Comparison of ENCODE assay signal across 24 cellular contexts in the genomic region with DNA sequence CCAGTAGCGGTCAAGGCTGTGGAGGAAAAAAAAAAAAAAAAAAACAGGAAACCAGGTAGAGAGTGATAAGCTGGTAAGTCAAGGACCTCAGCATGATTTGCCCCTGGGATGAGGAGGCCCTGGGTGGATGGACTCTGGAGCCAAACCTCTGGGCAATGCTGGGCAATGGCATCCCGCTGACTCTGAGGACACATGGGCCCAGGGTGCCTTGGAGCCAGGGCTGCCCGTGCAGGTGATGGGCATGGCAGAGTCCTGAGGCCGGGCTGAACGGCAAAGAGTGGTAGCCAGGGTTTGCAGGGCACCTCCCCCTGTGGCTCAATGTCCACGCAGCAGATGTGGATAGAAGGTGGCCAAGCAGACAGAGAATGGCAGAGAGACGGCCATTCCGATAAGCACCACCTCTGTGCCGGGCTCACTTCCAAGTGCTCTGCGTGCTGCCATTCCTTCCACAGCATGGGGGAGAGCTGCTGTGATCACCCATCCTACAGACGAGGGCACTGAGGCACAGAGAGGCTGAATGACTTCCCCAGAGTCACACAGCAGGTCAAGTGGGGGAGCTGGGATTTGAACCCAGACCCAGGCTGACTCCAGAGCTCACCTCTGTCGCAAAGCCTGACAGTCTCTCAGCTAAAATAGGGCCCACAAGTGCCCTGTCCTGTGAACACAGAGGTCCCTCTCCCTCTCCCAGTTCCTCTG.
DNase-seq lines count a peak whose midpoint lies in the region; ATAC-seq, FAIRE-seq and TF ChIP-seq lines count a peak whose summit lies in the region.
"Had no signal": no experiment of that assay in that cellular context is flagged by ENCODE, and none has a peak within 500 bp of the region (broad histone marks: within the 10 kb centered on the region; RNA-seq: fewer than 3 reads in every experiment).

No MANE protein-coding gene starts in this region.

- no peak overlapping the region for H3K4me3 ChIP-seq in kidney (ENCODE audit: low read length in 2 of 2)
- H3K4me3 ChIP-seq in neuronal stem cell (ENCODE audit: low read length in 2 of 2) = no peak overlapping the region
- H3K4me3 ChIP-seq: A549; BLaER1 treated with 17β-estradiol and CSF1 and Interleukin-3, amounts not matched to agents 10 nM and 100 nM; GM23338 had no signal

- H4K91ac ChIP-seq in neuronal stem cell (ENCODE audit: low read depth, low read length, poor library complexity) = no peak overlapping the region

- H3K14ac ChIP-seq in neuronal stem cell (ENCODE audit: low read length) = no peak overlapping the region

- H3K36me3 ChIP-seq in kidney (ENCODE audit: control insufficient read depth in 1 of 2, insufficient read depth in 2 of 2, low read length in 2 of 2) (no peaks in the 10 kb centered on the region), neuronal stem cell (replicated peaks in 1 of 2; ENCODE audit: control insufficient read depth in 2 of 2, insufficient read depth in 2 of 2, low read length in 2 of 2) (no peaks in the 10 kb centered on the region)
- H3K36me3 ChIP-seq: BE2C; BLaER1 treated with 17β-estradiol and CSF1 and Interleukin-3, amounts not matched to agents 10 nM and 100 nM had no signal

- H3K9ac ChIP-seq in kidney (ENCODE audit: low read length in 2 of 2) (no peak overlapping the region), neuronal stem cell (ENCODE audit: low read depth, low read length, poor library complexity) (no peak overlapping the region)
- H3K9ac ChIP-seq: BLaER1 treated with 17β-estradiol and CSF1 and Interleukin-3, amounts not matched to agents 10 nM and 100 nM had no signal

- no peaks in the 10 kb centered on the region for H3K27me3 ChIP-seq in neuronal stem cell (ENCODE audit: control insufficient read depth in 3 of 3, insufficient read depth in 3 of 3, low read depth in 1 of 3, low read length in 3 of 3)
- H3K27me3 ChIP-seq: BE2C; BLaER1 treated with 17β-estradiol and CSF1 and Interleukin-3, amounts not matched to agents 10 nM and 100 nM had no signal

- H3K4me2 ChIP-seq in neuronal stem cell (ENCODE audit: insufficient read depth, low read length, poor library complexity, severe bottlenecking) = no peak overlapping the region
- H3K4me2 ChIP-seq: A549; BLaER1 treated with 17β-estradiol and CSF1 and Interleukin-3, amounts not matched to agents 10 nM and 100 nM; GM23338 had no signal

- WGBS in neuronal stem cell (ENCODE audit: extremely low coverage in 2 of 2, insufficient read length in 2 of 2, insufficient replicate concordance in 1 of 2), 2 donors = no CpG with 5 or more reads among the region's 12 CpGs

- H3K4me3 Mint-ChIP-seq in natural killer cell treated with Interleukin-12 subunit alpha and Interleukin-12 subunit beta and Interleukin-15 and Interleukin-18, amount 100 ng/mL, for 72 hours = no peak overlapping the region
- H3K4me3 Mint-ChIP-seq in natural killer cell = no peak overlapping the region
- no peak overlapping the region for H3K4me3 Mint-ChIP-seq in activated naive CD8-positive, alpha-beta T cell treated with anti-CD3 and anti-CD28 coated beads, Interleukin-2, amount 50 U/mL, for 24 hours
- H3K4me3 Mint-ChIP-seq: CD14-positive monocyte; CD4-positive, alpha-beta T cell; CD8-positive, alpha-beta memory T cell; GM23338; H9 had no signal

- no peak for FAIRE-seq in kidney (lab: Jason Lieb, UNC)
- FAIRE-seq: A549, D721Med, GM12891, GM18507 had no signal

- no peak overlapping the region for H2AK5ac ChIP-seq in neuronal stem cell (ENCODE audit: low read depth, low read length)

- H3K27ac ChIP-seq in kidney (ENCODE audit: low read depth in 2 of 2, low read length in 2 of 2) (no peak overlapping the region), neuronal stem cell (replicated peaks; ENCODE audit: low read length) (no peak overlapping the region)
- H3K27ac ChIP-seq: A549; BLaER1 treated with 17β-estradiol and CSF1 and Interleukin-3, amounts not matched to agents 10 nM and 100 nM had no signal

- no peak for ATAC-seq in natural killer cell treated with Interleukin-12 subunit alpha and Interleukin-12 subunit beta and Interleukin-15 and Interleukin-18, amount 100 ng/mL, for 72 hours
- ATAC-seq in natural killer cell = no peak
- ATAC-seq in activated naive CD8-positive, alpha-beta T cell treated with anti-CD3 and anti-CD28 coated beads, Interleukin-2, amount 50 U/mL, for 24 hours = no peak
- ATAC-seq: A549, GM23338, HCT116 had no signal

- no peak overlapping the region for H4K8ac ChIP-seq in neuronal stem cell (ENCODE audit: low read depth, low read length)

- H3K9me3 ChIP-seq in kidney (ENCODE audit: control insufficient read depth in 1 of 2, low read length in 2 of 2) (peaks cover 0 to 13% of the 10 kb centered on the region in 2 donors), neuronal stem cell (replicated peaks in 1 of 2; ENCODE audit: control insufficient read depth in 2 of 2, insufficient read depth in 1 of 2, low read depth in 1 of 2, low read length in 2 of 2) (peaks cover 7 to 12% of the 10 kb centered on the region in 2 donors)
- H3K9me3 ChIP-seq: BE2C had no signal

- intact Hi-C loops in natural killer cell (cut with micrococcal nuclease) (no loop called here), kidney (cut with DNase I) (no loop called here)

- peaks cover 6% of the 10 kb centered on the region for H3K36me3 Mint-ChIP-seq in natural killer cell treated with Interleukin-12 subunit alpha and Interleukin-12 subunit beta and Interleukin-15 and Interleukin-18, amount 100 ng/mL, for 72 hours
- no peaks in the 10 kb centered on the region for H3K36me3 Mint-ChIP-seq in natural killer cell
- H3K36me3 Mint-ChIP-seq in activated naive CD8-positive, alpha-beta T cell treated with anti-CD3 and anti-CD28 coated beads, Interleukin-2, amount 50 U/mL, for 24 hours (ENCODE audit: low read depth) = no peaks in the 10 kb centered on the region
- H3K36me3 Mint-ChIP-seq: CD14-positive monocyte; CD8-positive, alpha-beta memory T cell had no signal

- H2BK120ac ChIP-seq in neuronal stem cell (ENCODE audit: low read depth, low read length) = no peak overlapping the region

- no peak overlapping the region for H2BK5ac ChIP-seq in neuronal stem cell (ENCODE audit: low read length)

- H3K23ac ChIP-seq in neuronal stem cell (ENCODE audit: low read depth, low read length, poor library complexity) = peak overlapping the region; percentile 15

- H2AFZ ChIP-seq in neuronal stem cell (ENCODE audit: low read length) = no peak overlapping the region
- H2AFZ ChIP-seq: GM23338 had no signal

- H3K4me1 ChIP-seq in kidney (ENCODE audit: control insufficient read depth in 1 of 2, insufficient read depth in 1 of 2, low read depth in 1 of 2, low read length in 2 of 2) = no peaks in the 10 kb centered on the region
- H3K4me1 ChIP-seq in neuronal stem cell (ENCODE audit: control insufficient read depth in 2 of 2, insufficient read depth in 1 of 2, low read depth in 1 of 2, low read length in 2 of 2) = no peaks in the 10 kb centered on the region
- H3K4me1 ChIP-seq: A549, BE2C had no signal

- H3K4ac ChIP-seq in neuronal stem cell (ENCODE audit: low read length) = no peak overlapping the region

- H3K79me1 ChIP-seq in neuronal stem cell (ENCODE audit: low read depth, low read length) = no peaks in the 10 kb centered on the region

- no peaks in the 10 kb centered on the region for H3K4me1 Mint-ChIP-seq in natural killer cell treated with Interleukin-12 subunit alpha and Interleukin-12 subunit beta and Interleukin-15 and Interleukin-18, amount 100 ng/mL, for 72 hours (ENCODE audit: low read depth in 2 of 2)
- H3K4me1 Mint-ChIP-seq in natural killer cell = no peaks in the 10 kb centered on the region
- no peaks in the 10 kb centered on the region for H3K4me1 Mint-ChIP-seq in activated naive CD8-positive, alpha-beta T cell treated with anti-CD3 and anti-CD28 coated beads, Interleukin-2, amount 50 U/mL, for 24 hours
- H3K4me1 Mint-ChIP-seq: CD14-positive monocyte; CD8-positive, alpha-beta memory T cell; GM23338; H9 had no signal

- H2BK15ac ChIP-seq in neuronal stem cell (ENCODE audit: low read length) = no peak overlapping the region

- no peaks in the 10 kb centered on the region for H3K27me3 Mint-ChIP-seq in natural killer cell treated with Interleukin-12 subunit alpha and Interleukin-12 subunit beta and Interleukin-15 and Interleukin-18, amount 100 ng/mL, for 72 hours
- H3K27me3 Mint-ChIP-seq in natural killer cell (ENCODE audit: low read depth in 2 of 2) = no peaks in the 10 kb centered on the region
- H3K27me3 Mint-ChIP-seq in activated naive CD8-positive, alpha-beta T cell treated with anti-CD3 and anti-CD28 coated beads, Interleukin-2, amount 50 U/mL, for 24 hours = no peaks in the 10 kb centered on the region

- H2BK12ac ChIP-seq in neuronal stem cell (ENCODE audit: low read length) = no peak overlapping the region

- DNase-seq in natural killer cell treated with Interleukin-12 subunit alpha and Interleukin-12 subunit beta and Interleukin-15 and Interleukin-18, amount 100 ng/mL, for 72 hours (ENCODE audit: low spot score) = peak; percentile 44
- no peak for DNase-seq in natural killer cell
- peak; percentile 70 for DNase-seq in kidney
- no peak for DNase-seq in neuronal stem cell (ENCODE audit: low spot score)
- DNase-seq in DMS53 treated with DMSO at 0.1 percent for 48 hours (lab: John Stamatoyannopoulos, UW; ENCODE audit: unreplicated experiment) = no peak
- DNase-seq in activated naive CD8-positive, alpha-beta T cell treated with anti-CD3 and anti-CD28 coated beads, Interleukin-2, amount 50 U/mL, for 24 hours = no peak
- DNase-seq: 8988T; ACHN; AML-193; BE2C; CD4-positive, alpha-beta T cell; DMS 273 treated with DMSO at 0.1 percent for 48 hours; DMS79 treated with DMSO at 0.1 percent for 48 hours; GF-D8; H9 had no signal

- peak overlapping the region; percentile 3 for H3K18ac ChIP-seq in neuronal stem cell (ENCODE audit: low read length)

- no peak for TF ChIP-seq CTCF in natural killer cell (IDR thresholded peaks at IDR 0.05)
- TF ChIP-seq CTCF in kidney (IDR thresholded peaks at IDR 0.05; ENCODE audit: borderline replicate concordance, extremely low read depth, insufficient read depth) = no peak

- no peaks in the 10 kb centered on the region for H3K9me3 Mint-ChIP-seq in natural killer cell treated with Interleukin-12 subunit alpha and Interleukin-12 subunit beta and Interleukin-15 and Interleukin-18, amount 100 ng/mL, for 72 hours
- H3K9me3 Mint-ChIP-seq in natural killer cell = peaks cover 0 to 5% of the 10 kb centered on the region in 2 donors
- peaks cover 8% of the 10 kb centered on the region for H3K9me3 Mint-ChIP-seq in activated naive CD8-positive, alpha-beta T cell treated with anti-CD3 and anti-CD28 coated beads, Interleukin-2, amount 50 U/mL, for 24 hours

- H3K27ac Mint-ChIP-seq in natural killer cell treated with Interleukin-12 subunit alpha and Interleukin-12 subunit beta and Interleukin-15 and Interleukin-18, amount 100 ng/mL, for 72 hours = no peak overlapping the region
- no peak overlapping the region for H3K27ac Mint-ChIP-seq in natural killer cell
- H3K27ac Mint-ChIP-seq in activated naive CD8-positive, alpha-beta T cell treated with anti-CD3 and anti-CD28 coated beads, Interleukin-2, amount 50 U/mL, for 24 hours = no peak overlapping the region
- H3K27ac Mint-ChIP-seq: CD4-positive, alpha-beta T cell; CD8-positive, alpha-beta memory T cell; GM23338; H9 had no signal

Comparison
In these comparisons a context has a peak if more than half of its experiments do, and no peak if none do; other contexts are left out.
1. DNase-seq: peak in natural killer cell treated with Interleukin-12 subunit alpha and Interleukin-12 subunit beta and Interleukin-15 and Interleukin-18, amount 100 ng/mL, for 72 hours (single experiment) and kidney (single experiment); none in natural killer cell (single experiment), neuronal stem cell (single experiment), DMS53 treated with DMSO at 0.1 percent for 48 hours (single experiment) and activated naive CD8-positive, alpha-beta T cell treated with anti-CD3 and anti-CD28 coated beads, Interleukin-2, amount 50 U/mL, for 24 hours (single experiment).